In the genomic region with DNA sequence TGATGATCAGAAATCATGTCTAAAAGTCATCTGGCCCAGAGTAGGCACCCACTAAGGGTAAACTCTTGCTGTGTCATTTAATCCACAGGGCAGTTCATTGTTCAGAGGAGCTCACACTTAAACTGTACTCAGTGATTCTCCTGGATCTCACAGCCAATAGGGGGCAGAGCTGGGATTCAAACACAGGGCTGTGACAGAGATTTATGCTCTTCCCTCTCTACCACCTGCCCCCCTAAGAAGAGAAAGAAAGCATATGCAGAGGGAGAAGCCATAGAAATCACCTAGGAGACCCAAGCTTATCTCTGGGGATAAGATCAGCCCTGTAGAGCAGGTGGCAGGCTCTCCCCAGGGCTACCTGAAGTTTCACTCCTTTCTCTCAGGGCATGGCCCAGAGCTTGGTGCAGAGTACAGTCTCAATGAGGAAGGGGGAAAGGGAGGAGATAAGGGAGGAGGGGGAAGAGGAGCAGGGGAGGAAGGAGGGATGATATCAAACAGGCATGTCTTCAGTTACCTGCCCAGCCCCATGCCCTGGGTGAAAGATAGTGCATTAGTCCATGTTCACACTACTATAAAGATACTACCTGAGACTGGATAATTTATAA, we compare ENCODE assay signal across 9 cellular contexts. TPM values are rescaled to one million over a fixed set of nuclear protein-coding genes. Genes with fewer than 3 reads are reported as not detected.
DNase-seq lines count a peak whose midpoint lies in the region; ATAC-seq, FAIRE-seq and TF ChIP-seq lines count a peak whose summit lies in the region.
"Had no signal": no experiment of that assay in that cellular context is flagged by ENCODE, and none has a peak within 500 bp of the region (broad histone marks: within the 10 kb centered on the region; RNA-seq: fewer than 3 reads in every experiment).

No MANE protein-coding gene starts in this region.

- H3K4me1 ChIP-seq in GM12878 (ENCODE audit: control insufficient read depth, insufficient read depth, low read length) (no peaks in the 10 kb centered on the region), lower lobe of right lung (peaks cover 3% of the 10 kb centered on the region), spleen (no peaks in the 10 kb centered on the region)

- TF ChIP-seq EP300 in GM12878 (IDR thresholded peaks at IDR 0.05; ENCODE audit: borderline replicate concordance in 1 of 2, control insufficient read depth in 1 of 2, low read depth in 2 of 2, low read length in 2 of 2), result no peak

- POLR2A ChIA-PET in GM12878 (lab: Charles Lee), result no interaction called here

- H3K79me2 ChIP-seq in GM12878 (ENCODE audit: control insufficient read depth, insufficient read depth, low read length), result no peaks in the 10 kb centered on the region

- RAD21 ChIA-PET in GM12878 (lab: Charles Lee; ENCODE audit: unreplicated experiment), result no interaction called here

- CTCF ChIA-PET in GM12878 (lab: Yijun Ruan, JAX), result interaction anchor here (1.2 kb wide), 1 partner anchor 113 kb away, joined by 9 read pairs; no protein-coding TSS in a partner anchor

- in situ Hi-C loops in GM12878 (cut with MboI), result no loop called here

- no TSS peak for BruUV-seq in GM12878 (replicated peaks; lab: Mats Ljungman, UMichigan)

- TF ChIP-seq POLR2A in GM12878 (IDR thresholded peaks at IDR 0.05; ENCODE audit: low read depth, low read length) (no peak), spleen (IDR thresholded peaks at IDR 0.05) (no peak)

- TF ChIP-seq CTCF in GM12878 (IDR thresholded peaks at IDR 0.05 in 2 of 3, conservative IDR thresholded peaks at IDR 0.05 in 1 of 3; ENCODE audit: control insufficient read depth in 2 of 3, extremely low read depth in 1 of 3, insufficient read depth in 1 of 3, low read depth in 3 of 3, low read length in 3 of 3), result peak; percentile 13 to 18 (median 17); a peak in 2 of 6 replicates
- peak; percentile 18 for TF ChIP-seq CTCF in lower lobe of right lung (IDR thresholded peaks at IDR 0.05)
- TF ChIP-seq CTCF in spleen (IDR thresholded peaks at IDR 0.05 in 8 of 11, conservative IDR thresholded peaks at IDR 0.05 in 3 of 11), result no peak

- H2AFZ ChIP-seq in GM12878 (ENCODE audit: control insufficient read depth, low read depth, low read length), result no peak overlapping the region

- FAIRE-seq in GM12878 (lab: Jason Lieb, UNC), result no peak
- FAIRE-seq: GM18507 had no signal

- DNase-seq in Daoy (ENCODE audit: low read depth) (peak; percentile 10), NAMALWA (ENCODE audit: low spot score) (peak; percentile 33), GM12878 (ENCODE audit: low read depth, low spot score) (no peak), lower lobe of right lung (no peak), 8988T (no peak), NCI-H146 treated with DMSO at 0.1 percent for 48 hours (lab: John Stamatoyannopoulos, UW; ENCODE audit: unreplicated experiment) (no peak), spleen (no peak)

- no peaks in the 10 kb centered on the region for H4K20me1 ChIP-seq in GM12878 (ENCODE audit: control insufficient read depth, insufficient read depth)

- H3K9me3 ChIP-seq in GM12878 (replicated peaks; ENCODE audit: control insufficient read depth, insufficient read depth, low read length) (no peaks in the 10 kb centered on the region), lower lobe of right lung (no peaks in the 10 kb centered on the region), spleen (no peaks in the 10 kb centered on the region)

- H3K4me3 ChIP-seq in GM12878, result no peak overlapping the region
- no peak overlapping the region for H3K4me3 ChIP-seq in lower lobe of right lung
- no peak overlapping the region for H3K4me3 ChIP-seq in spleen

- H3K9ac ChIP-seq in GM12878 (ENCODE audit: control insufficient read depth, insufficient read depth, low read length), result no peak overlapping the region

- intact Hi-C loops in GM12878 (cut with micrococcal nuclease; ENCODE audit: unreplicated experiment), result no loop called here
- intact Hi-C loops in lower lobe of right lung (cut with DNase I), result no loop called here
- intact Hi-C loops in spleen (cut with DNase I; ENCODE audit: low total_unique reads), result no loop called here

- H3K4me2 ChIP-seq in GM12878 (ENCODE audit: control insufficient read depth, insufficient read depth), result no peak overlapping the region

- H3K27ac ChIP-seq in GM12878 (ENCODE audit: control insufficient read depth, insufficient read depth), result no peak overlapping the region
- H3K27ac ChIP-seq in lower lobe of right lung, result no peak overlapping the region
- H3K27ac ChIP-seq in spleen, result no peak overlapping the region

- ATAC-seq in GM12878 (no peak), lower lobe of right lung (no peak), HG03108 (IDR thresholded peaks at IDR 0.05; ENCODE audit: unreplicated experiment) (no peak)

- TF ChIP-seq RAD21 in GM12878 (IDR thresholded peaks at IDR 0.05; ENCODE audit: insufficient read depth, low read depth, low read length), result no peak

- H3K27me3 ChIP-seq in GM12878 (replicated peaks in 1 of 2; ENCODE audit: control insufficient read depth in 2 of 2, insufficient read depth in 2 of 2, low read length in 1 of 2) (peaks cover 0 to 6% of the 10 kb centered on the region in 2 experiments; a peak in 1 of 4 replicates), lower lobe of right lung (ENCODE audit: low read depth) (no peaks in the 10 kb centered on the region), spleen (replicated peaks in 1 of 7) (peaks cover 0 to 4% (median 0%) of the 10 kb centered on the region in 7 donors)

- H3K36me3 ChIP-seq in GM12878 (ENCODE audit: control insufficient read depth in 2 of 2, insufficient read depth in 2 of 2, low read length in 1 of 2) (no peaks in the 10 kb centered on the region), lower lobe of right lung (no peaks in the 10 kb centered on the region), spleen (no peaks in the 10 kb centered on the region)

- SMC1A ChIA-PET in GM12878 (lab: Charles Lee; ENCODE audit: uncharacterized antibody, unreplicated experiment), result no interaction called here

TF ChIP-seq in GM12878, 131 proteins besides CTCF, POLR2A, EP300 and RAD21 (continues in another document):
- TF ChIP-seq, protein P1, sequence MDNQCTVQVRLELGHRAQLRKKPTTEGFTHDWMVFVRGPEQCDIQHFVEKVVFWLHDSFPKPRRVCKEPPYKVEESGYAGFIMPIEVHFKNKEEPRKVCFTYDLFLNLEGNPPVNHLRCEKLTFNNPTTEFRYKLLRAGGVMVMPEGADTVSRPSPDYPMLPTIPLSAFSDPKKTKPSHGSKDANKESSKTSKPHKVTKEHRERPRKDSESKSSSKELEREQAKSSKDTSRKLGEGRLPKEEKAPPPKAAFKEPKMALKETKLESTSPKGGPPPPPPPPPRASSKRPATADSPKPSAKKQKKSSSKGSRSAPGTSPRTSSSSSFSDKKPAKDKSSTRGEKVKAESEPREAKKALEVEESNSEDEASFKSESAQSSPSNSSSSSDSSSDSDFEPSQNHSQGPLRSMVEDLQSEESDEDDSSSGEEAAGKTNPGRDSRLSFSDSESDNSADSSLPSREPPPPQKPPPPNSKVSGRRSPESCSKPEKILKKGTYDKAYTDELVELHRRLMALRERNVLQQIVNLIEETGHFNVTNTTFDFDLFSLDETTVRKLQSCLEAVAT (IDR thresholded peaks at IDR 0.05), result no peak

RNA-seq across cellular contexts. Expression of a gene that starts 51.8 kb away (rescaled TPM):
- 52.6 and 73.3 TPM in 2 replicates for total RNA-seq in Daoy (2014; rRNA removed; shearing (Covaris generic))
- 374 and 402 TPM in 2 replicates for total RNA-seq in GM12878 (2013; cell fraction: nucleolus; rRNA removed)
- total RNA-seq in GM12878 (2014; rRNA removed) (66.0 and 78.9 TPM in 2 replicates), GM12878 (2014; rRNA removed; fragmentation: Illumina TruSeq; extraction: Trizol) (56.2 and 60.2 TPM in 2 replicates), GM12878 (2021) (50.3 and 53.2 TPM in 2 replicates), lower lobe of right lung (87.1 TPM), spleen (100 to 1,000 TPM in 4 of 7 donors, 10 to 100 TPM in 3; 89.0 to 119 (median 103) TPM)
- polyA plus RNA-seq in GM12878 (2011; ENCODE audit: low read depth), result 42.9 TPM
- polyA plus RNA-seq in GM12878 (2011; rRNA removed) (146 and 165 TPM in 2 replicates), GM12878 (2014; fragmentation: Illumina TruSeq; extraction: Trizol) (66.6 and 66.7 TPM in 2 replicates), GM12878 (2014; fragmentation: Nextera tagmentation; extraction: Ambion mirVana) (10 to 100 TPM; 13.8 to 18.1 TPM), GM12878 (2014; rRNA removed) (65.5 and 78.8 TPM in 2 replicates), GM12878 (2016; fragmentation: Nextera tagmentation; extraction: Ambion mirVana) (10 to 100 TPM; 51.5 to 53.1 TPM), spleen (100 to 1,000 TPM in 1 of 3 donors, 10 to 100 TPM in 2; 65.4 to 103 (median 68.0) TPM)
- 74.2 and 83.1 TPM in 2 replicates for polyA plus RNA-seq in GM12878 (2011; cell fraction: cytosol; rRNA removed)
- 171 and 176 TPM in 2 replicates for polyA plus RNA-seq in GM12878 (2011; cell fraction: nucleus; rRNA removed)
- 47.5 and 54.3 TPM in 2 replicates for polyA plus RNA-seq in GM12878 (2012)
- polyA minus RNA-seq in GM12878 (2011; rRNA and poly(A)+ RNA removed), result 76.5 and 81.0 TPM in 2 replicates
- 24.2 and 31.1 TPM in 2 replicates for polyA minus RNA-seq in GM12878 (2011; cell fraction: cytosol; rRNA and poly(A)+ RNA removed)
- 80.6 and 96.3 TPM in 2 replicates for polyA minus RNA-seq in GM12878 (2011; cell fraction: nucleus; rRNA and poly(A)+ RNA removed)

Comparison
In these comparisons a context has a peak if more than half of its experiments do, and no peak if none do; other contexts are left out.
1. DNase-seq: peak in Daoy (single experiment) and NAMALWA (single experiment); none in GM12878 (single experiment), lower lobe of right lung (single experiment), 8988T (single experiment), NCI-H146 treated with DMSO at 0.1 percent for 48 hours (single experiment) and spleen (single experiment).
2. CTCF ChIP-seq: peak in GM12878 (3 of 3) and lower lobe of right lung (single experiment); none in spleen (0 of 11).